ENCODE assay signal across 8 cellular contexts in the genomic region with DNA sequence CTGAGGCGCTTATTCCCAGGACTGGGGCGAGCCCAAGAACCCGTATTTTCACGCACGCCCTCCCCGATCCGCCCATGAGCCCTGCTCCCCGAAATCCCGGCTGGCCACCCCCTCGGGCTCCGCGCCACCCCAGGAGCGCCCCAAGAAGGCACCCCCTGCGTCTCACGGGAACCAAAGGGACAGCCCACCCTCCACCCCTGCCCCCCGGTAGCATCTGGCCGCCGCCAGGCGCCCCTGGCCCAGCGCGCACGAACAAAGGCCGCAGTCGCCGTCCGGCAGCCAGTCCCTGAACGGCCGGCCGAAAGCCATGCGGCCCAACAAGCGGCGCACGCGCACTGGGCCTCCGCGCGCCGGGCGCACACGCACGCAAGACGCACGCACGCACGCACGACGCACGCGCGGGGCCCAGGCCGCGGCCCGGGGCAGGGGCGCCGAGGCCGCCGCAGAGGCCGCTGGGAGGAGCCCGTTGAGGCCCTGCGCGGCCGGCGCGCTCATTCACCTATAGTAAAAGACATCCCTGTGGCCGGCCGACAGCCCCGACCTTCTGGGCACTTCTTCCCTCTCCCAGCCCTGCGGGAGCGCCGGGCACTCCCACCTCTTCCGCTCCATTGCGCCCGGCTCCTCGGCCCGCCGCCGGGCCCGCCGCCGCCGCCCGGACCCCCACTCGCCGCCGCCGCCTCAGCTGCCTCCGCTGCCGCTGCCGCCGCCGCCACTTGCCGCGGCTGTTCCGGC. TPM values are rescaled to one million over a fixed set of nuclear protein-coding genes. Genes with fewer than 3 reads are reported as not detected.
DNase-seq lines count a peak whose midpoint lies in the region; ATAC-seq, FAIRE-seq and TF ChIP-seq lines count a peak whose summit lies in the region.

No MANE protein-coding gene starts in this region.

- WGBS in right cardiac atrium = under 1% methylated on average over 94 of the region's 94 CpGs

- DNase-seq in NCI-H1048 (lab: John Stamatoyannopoulos, UW) (peak; percentile 66), T-helper 1 cell (peak; percentile 71 to 87 (median 72)), right cardiac atrium (peak; percentile 90 to 97 (median 96)), putamen (ENCODE audit: low spot score) (peak; percentile 86), urothelium cell line (ENCODE audit: low spot score) (peak; percentile 93)

- intact Hi-C loops in right cardiac atrium (cut with DNase I) = no loop called here

- H3K27ac ChIP-seq in angular gyrus (ENCODE audit: low read depth, low read length) (peak overlapping the region; percentile 85), right cardiac atrium (ENCODE audit: low read length) (peak overlapping the region; percentile 98)

- H3K4me1 ChIP-seq in right cardiac atrium (ENCODE audit: control insufficient read depth, insufficient read depth, low read length) = peaks cover 6% of the 10 kb centered on the region

- TF ChIP-seq CTCF in GM12875 (IDR thresholded peaks at IDR 0.05; ENCODE audit: borderline replicate concordance, insufficient read depth, low read depth, low read length) = no peak

- H3K9me3 ChIP-seq in right cardiac atrium (ENCODE audit: control insufficient read depth, low read length) = no peaks in the 10 kb centered on the region

- H3K4me3 ChIP-seq in GM12875 (ENCODE audit: low read depth, low read length) (peak overlapping the region; percentile 89), right cardiac atrium (ENCODE audit: low read length) (peak overlapping the region; percentile 91)

- ATAC-seq in HG02571 (IDR thresholded peaks at IDR 0.05; ENCODE audit: unreplicated experiment) = peak; percentile 63
- peak; percentile 85 to 86 for ATAC-seq in right cardiac atrium

- FAIRE-seq in urothelium cell line (lab: Jason Lieb, UNC) = peak; percentile 70

- no peaks in the 10 kb centered on the region for H3K27me3 ChIP-seq in right cardiac atrium (ENCODE audit: control insufficient read depth, insufficient read depth)

RNA-seq across cellular contexts. Expression of a gene that starts 0.5 kb away (rescaled TPM):
- 10 to 100 TPM; 45.8 to 63.0 (median 58.9) TPM for total RNA-seq in right cardiac atrium
- 96.2 TPM for polyA plus RNA-seq in right cardiac atrium

RNA-seq across cellular contexts. Expression of a gene that starts 13.1 kb away (rescaled TPM):
- 100 to 1,000 TPM; 639 to 958 (median 854) TPM for total RNA-seq in right cardiac atrium
- 472 TPM for polyA plus RNA-seq in right cardiac atrium

RNA-seq across cellular contexts. Expression of a gene that starts 24.1 kb away (rescaled TPM):
- 10 to 100 TPM in 3 of 4 donors, 1 to 10 TPM in 1; 9.5 to 12.4 (median 11.7) TPM for total RNA-seq in right cardiac atrium
- polyA plus RNA-seq in right cardiac atrium = 4.4 TPM

Comparison
In these comparisons a context has a peak if more than half of its experiments do, and no peak if none do; other contexts are left out.
1. Peak in every context shown above with its lines: DNase-seq, ATAC-seq, H3K4me3 ChIP-seq and H3K27ac ChIP-seq.